ENCODE assay signal across 18 cellular contexts in the genomic region with DNA sequence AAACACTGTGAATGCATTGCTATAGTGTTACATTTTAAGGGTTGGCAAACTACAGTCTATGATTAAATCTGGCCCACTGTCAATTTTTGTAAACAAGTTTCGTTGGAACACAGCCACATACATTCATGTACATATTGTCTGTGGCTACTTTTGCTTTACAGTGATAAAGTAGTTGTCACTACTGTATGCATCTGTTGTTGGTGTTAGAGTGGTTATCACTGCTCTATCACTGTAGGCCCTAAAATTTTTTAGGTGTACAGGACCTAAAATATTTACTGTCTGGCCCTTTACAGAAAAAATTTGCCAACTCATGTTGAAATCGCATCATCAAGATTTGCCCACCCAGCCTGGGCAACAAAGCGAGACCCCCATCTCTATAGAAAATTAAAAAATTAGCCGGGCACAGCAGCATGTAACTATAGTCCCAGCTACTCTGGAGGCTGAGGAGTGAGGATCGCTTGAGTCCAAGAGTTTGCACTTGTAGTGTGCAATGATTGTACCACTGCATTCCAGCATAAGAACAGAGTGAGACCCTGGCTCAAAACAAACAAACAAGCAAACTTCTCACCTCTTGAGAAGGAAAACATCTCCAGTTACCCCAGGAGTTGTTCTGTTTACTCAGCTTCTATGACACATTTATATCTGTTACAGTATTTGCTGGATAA.
DNase-seq lines count a peak whose midpoint lies in the region; ATAC-seq and TF ChIP-seq lines count a peak whose summit lies in the region.
"Had no signal": no experiment of that assay in that cellular context is flagged by ENCODE, and none has a peak within 500 bp of the region (broad histone marks: within the 10 kb centered on the region; RNA-seq: fewer than 3 reads in every experiment).

No MANE protein-coding gene starts in this region.

- H2AFZ ChIP-seq in PC-3 (ENCODE audit: low read length) (no peak overlapping the region), SK-N-SH (ENCODE audit: low read depth) (no peak overlapping the region)
- H2AFZ ChIP-seq: GM23338 had no signal

- H3K79me2 ChIP-seq in PC-3 (ENCODE audit: low read length) (peaks cover 19% of the 10 kb centered on the region), SK-N-SH (ENCODE audit: insufficient read depth) (peaks cover 59% of the 10 kb centered on the region)

- WGBS in SK-N-SH (ENCODE audit: low lambda C conversion rate): 86% methylated on average over 4 of the region's 5 CpGs

- H3K9ac ChIP-seq in PC-3 (ENCODE audit: low read length) (no peak overlapping the region), SK-N-SH (no peak overlapping the region)

- POLR2A ChIA-PET in PC-3 (lab: Charles Lee; ENCODE audit: unreplicated experiment): no interaction called here
- POLR2A ChIA-PET in SK-N-SH (lab: Yijun Ruan, JAX): no interaction called here

- H3K9me3 Mint-ChIP-seq in natural killer cell: no peaks in the 10 kb centered on the region
- H3K9me3 Mint-ChIP-seq in natural killer cell treated with Interleukin-12 subunit alpha and Interleukin-12 subunit beta and Interleukin-15 and Interleukin-18, amount 100 ng/mL, for 72 hours: no peaks in the 10 kb centered on the region
- no peaks in the 10 kb centered on the region for H3K9me3 Mint-ChIP-seq in stimulated activated memory B cell treated with anti-CD40 and anti-IgM and Interleukin-4, amounts not matched to agents 10 μg/mL and 1 μg/mL and 100 μg/mL, for 72 hours
- H3K9me3 Mint-ChIP-seq: GM23338, T-cell had no signal

- ATAC-seq in natural killer cell (no peak), PC-3 (no peak; the same call in 1 of the 2 replicates)
- no peak for ATAC-seq in natural killer cell treated with Interleukin-12 subunit alpha and Interleukin-12 subunit beta and Interleukin-15 and Interleukin-18, amount 100 ng/mL, for 72 hours
- ATAC-seq in stimulated activated memory B cell treated with anti-CD40 and anti-IgM and Interleukin-4, amounts not matched to agents 10 μg/mL and 1 μg/mL and 100 μg/mL, for 72 hours: no peak
- ATAC-seq: GM23338, T-cell had no signal

- peak overlapping the region; percentile 52 to 56 for H3K27ac Mint-ChIP-seq in natural killer cell
- peak overlapping the region in 1 of 2 donors; percentile 27 for H3K27ac Mint-ChIP-seq in natural killer cell treated with Interleukin-12 subunit alpha and Interleukin-12 subunit beta and Interleukin-15 and Interleukin-18, amount 100 ng/mL, for 72 hours
- peak overlapping the region; percentile 76 for H3K27ac Mint-ChIP-seq in stimulated activated memory B cell treated with anti-CD40 and anti-IgM and Interleukin-4, amounts not matched to agents 10 μg/mL and 1 μg/mL and 100 μg/mL, for 72 hours
- H3K27ac Mint-ChIP-seq: GM23338 had no signal

- H3K4me3 ChIP-seq in PC-3 (ENCODE audit: low read length) (no peak overlapping the region), SK-N-SH (ENCODE audit: low read depth in 2 of 2, low read length in 1 of 2) (no peak overlapping the region)
- H3K4me3 ChIP-seq: GM23338 had no signal

- CTCF ChIA-PET in PC-3 (lab: Charles Lee) (no interaction called here), SK-N-SH (lab: Yijun Ruan, JAX) (interaction anchor here (1.0 kb wide), 1 partner anchor 13 kb away, joined by 3 read pairs; no protein-coding TSS in a partner anchor)

- H4K20me1 ChIP-seq in PC-3 (ENCODE audit: low read length) (0 out of 2 replicates have a peak, but pooled peaks cover 3% of the 10 kb centered on the region), SK-N-SH (ENCODE audit: insufficient read depth) (peaks cover 4% of the 10 kb centered on the region; the same call in 1 of the 2 replicates)

- H3K36me3 ChIP-seq in PC-3 (ENCODE audit: low read depth, low read length) (no peaks in the 10 kb centered on the region), SK-N-SH (replicated peaks in 1 of 2; ENCODE audit: control insufficient read depth in 1 of 2, insufficient read depth in 2 of 2, low read length in 1 of 2) (peaks cover 24 to 65% of the 10 kb centered on the region in 2 experiments)

- H3K4me2 ChIP-seq in PC-3 (ENCODE audit: low read length) (no peak overlapping the region), SK-N-SH (no peak overlapping the region)
- H3K4me2 ChIP-seq: GM23338 had no signal

- no peak overlapping the region for H3K4me3 Mint-ChIP-seq in natural killer cell
- H3K4me3 Mint-ChIP-seq in natural killer cell treated with Interleukin-12 subunit alpha and Interleukin-12 subunit beta and Interleukin-15 and Interleukin-18, amount 100 ng/mL, for 72 hours: no peak overlapping the region
- no peak overlapping the region for H3K4me3 Mint-ChIP-seq in stimulated activated memory B cell treated with anti-CD40 and anti-IgM and Interleukin-4, amounts not matched to agents 10 μg/mL and 1 μg/mL and 100 μg/mL, for 72 hours
- H3K4me3 Mint-ChIP-seq: GM23338, T-cell had no signal

- H3K9me2 ChIP-seq in PC-3 (replicated peaks; ENCODE audit: low read length) (no peaks in the 10 kb centered on the region), SK-N-SH (no peaks in the 10 kb centered on the region)

- BruUV-seq in PC-3 (replicated peaks; lab: Mats Ljungman, UMichigan): no TSS peak

- peaks cover 8% of the 10 kb centered on the region; the same call in 1 of the 2 replicates for H3K4me1 ChIP-seq in PC-3 (ENCODE audit: insufficient read depth, low read length)
- H3K4me1 ChIP-seq in SK-N-SH (ENCODE audit: control insufficient read depth in 1 of 2, insufficient read depth in 2 of 2, low read depth in 1 of 2, low read length in 1 of 2): no peaks in the 10 kb centered on the region; a peak in 1 of 4 replicates

- no peaks in the 10 kb centered on the region for H3F3A ChIP-seq in PC-3 (ENCODE audit: low read length, unreplicated experiment)
- peaks cover 19% of the 10 kb centered on the region for H3F3A ChIP-seq in SK-N-SH (replicated peaks; ENCODE audit: insufficient read depth)

- H3K4me1 Mint-ChIP-seq in natural killer cell: peaks cover 50 to 57% of the 10 kb centered on the region in 2 donors
- H3K4me1 Mint-ChIP-seq in natural killer cell treated with Interleukin-12 subunit alpha and Interleukin-12 subunit beta and Interleukin-15 and Interleukin-18, amount 100 ng/mL, for 72 hours (ENCODE audit: low read depth in 2 of 2): peaks cover 13 to 30% of the 10 kb centered on the region in 2 donors
- peaks cover 37% of the 10 kb centered on the region for H3K4me1 Mint-ChIP-seq in stimulated activated memory B cell treated with anti-CD40 and anti-IgM and Interleukin-4, amounts not matched to agents 10 μg/mL and 1 μg/mL and 100 μg/mL, for 72 hours
- H3K4me1 Mint-ChIP-seq: GM23338 had no signal

- TF ChIP-seq CTCF in natural killer cell (IDR thresholded peaks at IDR 0.05) (no peak), PC-3 (conservative IDR thresholded peaks at IDR 0.05; ENCODE audit: low read depth, low read length) (no peak), SK-N-SH (IDR thresholded peaks at IDR 0.05) (no peak)

- no peaks in the 10 kb centered on the region for H3K9me3 ChIP-seq in PC-3 (ENCODE audit: low read length)
- 0 out of 2 replicates have a peak, but pooled peaks cover 2% of the 10 kb centered on the region for H3K9me3 ChIP-seq in SK-N-SH

- intact Hi-C loops in natural killer cell (cut with micrococcal nuclease): loop anchor here (10.0 kb wide), 1 partner anchor 251 kb away; no protein-coding TSS in a partner anchor
- intact Hi-C loops in PC-3 (cut with micrococcal nuclease): no loop called here

- no peaks in the 10 kb centered on the region for H3K36me3 Mint-ChIP-seq in natural killer cell
- no peaks in the 10 kb centered on the region for H3K36me3 Mint-ChIP-seq in natural killer cell treated with Interleukin-12 subunit alpha and Interleukin-12 subunit beta and Interleukin-15 and Interleukin-18, amount 100 ng/mL, for 72 hours
- H3K36me3 Mint-ChIP-seq in stimulated activated memory B cell treated with anti-CD40 and anti-IgM and Interleukin-4, amounts not matched to agents 10 μg/mL and 1 μg/mL and 100 μg/mL, for 72 hours: peaks cover 29% of the 10 kb centered on the region

- no peak for TF ChIP-seq RAD21 in SK-N-SH (IDR thresholded peaks at IDR 0.05; ENCODE audit: low read length)

- H3K27me3 ChIP-seq in PC-3 (ENCODE audit: low read length): no peaks in the 10 kb centered on the region
- H3K27me3 ChIP-seq in SK-N-SH (ENCODE audit: insufficient read depth): no peaks in the 10 kb centered on the region

- no peak overlapping the region for H3K27ac ChIP-seq in PC-3 (ENCODE audit: low read length)
- no peak overlapping the region for H3K27ac ChIP-seq in SK-N-SH (ENCODE audit: low read depth in 2 of 2, low read length in 1 of 2)

- TF ChIP-seq EP300 in SK-N-SH (IDR thresholded peaks at IDR 0.05; ENCODE audit: borderline replicate concordance in 1 of 2, low read depth in 1 of 2, low read length in 1 of 2): no peak

- DNase-seq in natural killer cell: no peak
- DNase-seq in natural killer cell treated with Interleukin-12 subunit alpha and Interleukin-12 subunit beta and Interleukin-15 and Interleukin-18, amount 100 ng/mL, for 72 hours (ENCODE audit: low spot score): no peak
- peak; percentile 8 for DNase-seq in PC-3
- DNase-seq in dermis microvascular lymphatic vessel endothelial cell (ENCODE audit: low read depth in 2 of 2): peak; percentile 17 to 18
- no peak for DNase-seq in DMS79 treated with DMSO at 0.1 percent for 48 hours (lab: John Stamatoyannopoulos, UW)
- no peak for DNase-seq in SK-N-SH
- DNase-seq in midbrain (lab: John Stamatoyannopoulos, UW): no peak
- DNase-seq: Calu3, DMS79, Kasumi-1, NCI-H1105, NCI-H1694, NCI-H2107, NCI-H2227 treated with DMSO at 0.1 percent for 48 hours, NCI-H524 treated with DMSO at 0.1 percent for 48 hours, T-cell had no signal

- H3K27me3 Mint-ChIP-seq in natural killer cell (ENCODE audit: low read depth in 2 of 2): no peaks in the 10 kb centered on the region
- H3K27me3 Mint-ChIP-seq in natural killer cell treated with Interleukin-12 subunit alpha and Interleukin-12 subunit beta and Interleukin-15 and Interleukin-18, amount 100 ng/mL, for 72 hours: no peaks in the 10 kb centered on the region
- no peaks in the 10 kb centered on the region for H3K27me3 Mint-ChIP-seq in stimulated activated memory B cell treated with anti-CD40 and anti-IgM and Interleukin-4, amounts not matched to agents 10 μg/mL and 1 μg/mL and 100 μg/mL, for 72 hours
- H3K27me3 Mint-ChIP-seq: T-cell had no signal

TF ChIP-seq in SK-N-SH, 30 proteins besides CTCF, POLR2A, EP300 and RAD21:
- TF ChIP-seq POLR2AphosphoS5 (IDR thresholded peaks at IDR 0.05; ENCODE audit: low read depth, low read length) (no peak), ELF1 (IDR thresholded peaks at IDR 0.05) (no peak), NFIC (IDR thresholded peaks at IDR 0.05; ENCODE audit: borderline replicate concordance) (no peak)
TF ChIP-seq in SK-N-SH: peak in this region for 0.

Comparison
In these comparisons a context has a peak if more than half of its experiments do, and no peak if none do; other contexts are left out.
1. DNase-seq: peak in PC-3 (single experiment) and dermis microvascular lymphatic vessel endothelial cell (2 of 2); none in natural killer cell (single experiment), natural killer cell treated with Interleukin-12 subunit alpha and Interleukin-12 subunit beta and Interleukin-15 and Interleukin-18, amount 100 ng/mL, for 72 hours (single experiment), DMS79 treated with DMSO at 0.1 percent for 48 hours (single experiment), SK-N-SH (single experiment) and midbrain (single experiment).